In the genomic region with DNA sequence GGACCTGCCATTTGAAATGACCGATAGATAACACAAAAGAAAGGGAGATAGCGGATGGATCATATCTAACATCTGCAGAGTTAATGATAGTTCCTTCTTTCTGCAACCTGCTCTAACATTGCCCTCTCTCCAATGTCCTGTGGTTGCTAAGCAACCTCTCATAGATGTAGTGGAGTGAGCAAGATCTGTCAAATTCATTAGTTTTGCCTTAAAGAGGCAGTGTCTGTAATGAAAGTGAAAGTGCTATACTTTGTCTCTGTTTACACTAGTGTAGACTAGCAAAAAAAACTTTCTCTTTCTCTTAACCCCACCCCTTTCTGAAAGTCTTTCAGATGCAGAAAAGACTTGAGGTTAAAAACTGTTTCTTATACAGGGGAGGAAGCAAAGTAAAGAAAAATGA, we compare ENCODE assay signal across 10 cellular contexts.
DNase-seq lines count a peak whose midpoint lies in the region; ATAC-seq and TF ChIP-seq lines count a peak whose summit lies in the region.
"Had no signal": no experiment of that assay in that cellular context is flagged by ENCODE, and none has a peak within 500 bp of the region (broad histone marks: within the 10 kb centered on the region; RNA-seq: fewer than 3 reads in every experiment).

No MANE protein-coding gene starts in this region.

- H3K4me1 ChIP-seq in mucosa of descending colon (ENCODE audit: low read depth) (no peaks in the 10 kb centered on the region), SJCRH30 (no peaks in the 10 kb centered on the region)
- H3K4me1 ChIP-seq: foreskin keratinocyte had no signal

- TF ChIP-seq CTCF in mucosa of descending colon (IDR thresholded peaks at IDR 0.05), result no peak

- DNase-seq in COLO829 (ENCODE audit: low spot score), result peak; percentile 4
- DNase-seq in amniotic epithelial cell (ENCODE audit: low read depth), result peak; percentile 73
- no peak for DNase-seq in mucosa of descending colon
- DNase-seq in NCI-H345 treated with DMSO at 0.1 percent for 48 hours (lab: John Stamatoyannopoulos, UW; ENCODE audit: unreplicated experiment), result no peak
- no peak for DNase-seq in SJCRH30
- DNase-seq in midbrain (lab: John Stamatoyannopoulos, UW), result no peak

- no peaks in the 10 kb centered on the region; the same call in 1 of the 2 replicates for H3K27me3 ChIP-seq in SJCRH30
- H3K27me3 ChIP-seq: foreskin keratinocyte had no signal

- no peak overlapping the region for H3K27ac ChIP-seq in SJCRH30
- H3K27ac ChIP-seq: foreskin keratinocyte had no signal

- ATAC-seq in GM19467 (IDR thresholded peaks at IDR 0.05; ENCODE audit: unreplicated experiment), result peak; percentile 83
- ATAC-seq in HG03521 (IDR thresholded peaks at IDR 0.05; ENCODE audit: unreplicated experiment), result peak; percentile 87
- ATAC-seq in mucosa of descending colon, result peak; percentile 51
- ATAC-seq: foreskin keratinocyte, HCT116 had no signal

- intact Hi-C loops in mucosa of descending colon (cut with DNase I, micrococcal nuclease), result no loop called here

- H3K36me3 ChIP-seq in mucosa of descending colon (ENCODE audit: low read depth), result no peaks in the 10 kb centered on the region
- H3K36me3 ChIP-seq in SJCRH30, result no peaks in the 10 kb centered on the region

- no peaks in the 10 kb centered on the region for H3K9me3 ChIP-seq in mucosa of descending colon
- no peaks in the 10 kb centered on the region for H3K9me3 ChIP-seq in SJCRH30 (replicated peaks)

- no peak overlapping the region for H3K4me3 ChIP-seq in mucosa of descending colon
- no peak overlapping the region for H3K4me3 ChIP-seq in SJCRH30

Comparison
In these comparisons a context has a peak if more than half of its experiments do, and no peak if none do; other contexts are left out.
1. DNase-seq: peak in COLO829 (single experiment) and amniotic epithelial cell (single experiment); none in mucosa of descending colon (0 of 3), NCI-H345 treated with DMSO at 0.1 percent for 48 hours (single experiment), SJCRH30 (0 of 2) and midbrain (single experiment).
2. Peak in every context shown above with its lines, with median percentiles within 50 percentile points of each other: ATAC-seq.